Comparison of ENCODE assay signal across 7 cellular contexts in the genomic region with DNA sequence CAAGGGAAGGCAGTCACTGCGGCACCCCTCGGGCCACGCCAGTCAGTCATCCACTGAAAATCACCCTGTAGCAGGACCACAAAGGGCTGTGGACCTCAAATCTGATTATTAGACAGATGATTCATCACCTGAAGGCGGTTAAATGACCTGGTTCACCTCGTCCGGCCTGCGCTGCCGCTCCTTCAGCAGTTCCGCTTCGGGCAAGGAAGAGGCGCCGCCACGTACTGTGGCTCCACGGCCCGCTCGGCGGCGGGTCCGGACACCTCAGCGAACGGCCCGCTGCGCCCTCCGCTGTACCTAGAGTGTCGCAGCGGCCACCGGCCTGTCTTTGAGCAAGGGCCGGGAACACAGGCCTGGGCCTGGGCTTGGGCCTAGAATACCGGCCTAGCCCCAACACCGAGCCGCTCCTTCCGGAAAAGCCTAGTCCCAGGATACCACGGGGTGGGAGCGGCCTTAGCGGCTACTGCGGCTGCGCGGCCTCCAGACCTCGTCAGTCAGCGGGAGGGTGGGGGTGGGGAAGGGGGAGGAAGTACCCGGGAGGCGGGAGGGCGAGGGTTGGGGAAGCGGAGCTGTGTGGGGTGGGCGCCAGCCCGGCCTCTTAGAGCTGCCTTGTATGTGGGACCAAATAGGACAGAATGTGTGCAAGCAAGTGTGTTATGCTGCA.
DNase-seq lines count a peak whose midpoint lies in the region; ATAC-seq lines count a peak whose summit lies in the region.

A gene with protein sequence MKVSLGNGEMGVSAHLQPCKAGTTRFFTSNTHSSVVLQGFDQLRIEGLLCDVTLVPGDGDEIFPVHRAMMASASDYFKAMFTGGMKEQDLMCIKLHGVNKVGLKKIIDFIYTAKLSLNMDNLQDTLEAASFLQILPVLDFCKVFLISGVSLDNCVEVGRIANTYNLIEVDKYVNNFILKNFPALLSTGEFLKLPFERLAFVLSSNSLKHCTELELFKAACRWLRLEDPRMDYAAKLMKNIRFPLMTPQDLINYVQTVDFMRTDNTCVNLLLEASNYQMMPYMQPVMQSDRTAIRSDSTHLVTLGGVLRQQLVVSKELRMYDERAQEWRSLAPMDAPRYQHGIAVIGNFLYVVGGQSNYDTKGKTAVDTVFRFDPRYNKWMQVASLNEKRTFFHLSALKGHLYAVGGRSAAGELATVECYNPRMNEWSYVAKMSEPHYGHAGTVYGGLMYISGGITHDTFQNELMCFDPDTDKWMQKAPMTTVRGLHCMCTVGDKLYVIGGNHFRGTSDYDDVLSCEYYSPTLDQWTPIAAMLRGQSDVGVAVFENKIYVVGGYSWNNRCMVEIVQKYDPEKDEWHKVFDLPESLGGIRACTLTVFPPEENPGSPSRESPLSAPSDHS (minus strand): TSS at position 436 of the 664 bp plus-strand sequence. CDS start 545 bp downstream, outside the sequence.

- ATAC-seq in GM18520 (IDR thresholded peaks at IDR 0.05; ENCODE audit: unreplicated experiment) (peak; percentile 72), HG03039 (IDR thresholded peaks at IDR 0.05; ENCODE audit: unreplicated experiment) (peak; percentile 86)

- DNase-seq in NCI-H2107 (lab: John Stamatoyannopoulos, UW), result peak; percentile 53
- peak; percentile 68 to 74 (median 71) for DNase-seq in activated CD4-positive, CD25-positive, alpha-beta regulatory T cell (lab: John Stamatoyannopoulos, UW)
- peak; percentile 85 for DNase-seq in central memory CD4-positive, alpha-beta T cell
- DNase-seq in islet precursor cell, result peak; percentile 96
- DNase-seq in stimulated activated CD4-positive, alpha-beta T cell treated with anti-CD3 and anti-CD28 coated beads, Interleukin-12 subunit alpha, Interleukin-12 subunit beta, amount 100 ng/mL, for 4 hours, result peak; percentile 87

Comparison
In these comparisons a context has a peak if more than half of its experiments do, and no peak if none do; other contexts are left out.
1. Peak in every context shown above with its lines: DNase-seq and ATAC-seq.